In genomic region chr9:5593904-5594303, GRCh38 we compare ENCODE assay signal across 1 cellular context.
TF ChIP-seq lines count a peak whose summit lies in the region.

No MANE protein-coding gene starts in this region.

TF ChIP-seq in GM12878, 131 proteins besides CTCF, POLR2A, EP300 and RAD21 (continued from another document and continues in another):
- TF ChIP-seq, protein P1, sequence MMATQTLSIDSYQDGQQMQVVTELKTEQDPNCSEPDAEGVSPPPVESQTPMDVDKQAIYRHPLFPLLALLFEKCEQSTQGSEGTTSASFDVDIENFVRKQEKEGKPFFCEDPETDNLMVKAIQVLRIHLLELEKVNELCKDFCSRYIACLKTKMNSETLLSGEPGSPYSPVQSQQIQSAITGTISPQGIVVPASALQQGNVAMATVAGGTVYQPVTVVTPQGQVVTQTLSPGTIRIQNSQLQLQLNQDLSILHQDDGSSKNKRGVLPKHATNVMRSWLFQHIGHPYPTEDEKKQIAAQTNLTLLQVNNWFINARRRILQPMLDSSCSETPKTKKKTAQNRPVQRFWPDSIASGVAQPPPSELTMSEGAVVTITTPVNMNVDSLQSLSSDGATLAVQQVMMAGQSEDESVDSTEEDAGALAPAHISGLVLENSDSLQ (IDR thresholded peaks at IDR 0.05) = 0 out of 2 replicates have a peak, but pooled peaks have one; percentile 17
- TF ChIP-seq NR2F1 (conservative IDR thresholded peaks at IDR 0.05) = peak; percentile 72; the same call in 1 of the 2 replicates
- peak; percentile 79; the same call in 2 of the 3 replicates for TF ChIP-seq POU2F2 (IDR thresholded peaks at IDR 0.05; ENCODE audit: borderline replicate concordance, low read depth, low read length)
- TF ChIP-seq IRF4 (IDR thresholded peaks at IDR 0.05; ENCODE audit: low read depth, low read length) = peak; percentile 97
- peak; percentile 73 for TF ChIP-seq PAX5 (IDR thresholded peaks at IDR 0.05; ENCODE audit: borderline replicate concordance, low read depth, low read length)
- TF ChIP-seq PML (IDR thresholded peaks at IDR 0.05; ENCODE audit: low read length) = peak; percentile 71; the same call in 1 of the 2 replicates
- TF ChIP-seq FOXM1 (IDR thresholded peaks at IDR 0.05; ENCODE audit: low read depth, low read length) = peak; percentile 99
- TF ChIP-seq RAD51 (IDR thresholded peaks at IDR 0.05) = peak; percentile 100
- peak; percentile 48 for TF ChIP-seq SP1 (IDR thresholded peaks at IDR 0.05; ENCODE audit: low read depth, low read length)
- peak; percentile 100 for TF ChIP-seq NFIC (IDR thresholded peaks at IDR 0.05; ENCODE audit: low read depth, low read length)
- no peak for TF ChIP-seq ZNF384 (IDR thresholded peaks at IDR 0.05; ENCODE audit: borderline replicate concordance, low read depth, low read length)
- peak; percentile 90 for TF ChIP-seq GATAD2B (conservative IDR thresholded peaks at IDR 0.05; ENCODE audit: low read depth)
- TF ChIP-seq PRDM15 (CRISPR knock-in tag; IDR thresholded peaks at IDR 0.05) = peak; percentile 92
- TF ChIP-seq TCF3 (IDR thresholded peaks at IDR 0.05; ENCODE audit: borderline replicate concordance, insufficient read depth, low read depth, low read length) = peak; percentile 59; the same call in 1 of the 2 replicates
- no peak for TF ChIP-seq KAT2A (conservative IDR thresholded peaks at IDR 0.05; ENCODE audit: control insufficient read depth, low read depth, low read length)
- TF ChIP-seq, protein P2, sequence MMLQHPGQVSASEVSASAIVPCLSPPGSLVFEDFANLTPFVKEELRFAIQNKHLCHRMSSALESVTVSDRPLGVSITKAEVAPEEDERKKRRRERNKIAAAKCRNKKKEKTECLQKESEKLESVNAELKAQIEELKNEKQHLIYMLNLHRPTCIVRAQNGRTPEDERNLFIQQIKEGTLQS (IDR thresholded peaks at IDR 0.05; ENCODE audit: borderline replicate concordance, extremely low read depth, low read depth, low read length) = no peak
- TF ChIP-seq MXI1 (IDR thresholded peaks at IDR 0.05; ENCODE audit: low read depth, low read length) = peak; percentile 73; the same call in 1 of the 2 replicates
- TF ChIP-seq SMAD1 (IDR thresholded peaks at IDR 0.05; ENCODE audit: low read depth, partially characterized antibody) = peak; percentile 51
- TF ChIP-seq, protein P3, sequence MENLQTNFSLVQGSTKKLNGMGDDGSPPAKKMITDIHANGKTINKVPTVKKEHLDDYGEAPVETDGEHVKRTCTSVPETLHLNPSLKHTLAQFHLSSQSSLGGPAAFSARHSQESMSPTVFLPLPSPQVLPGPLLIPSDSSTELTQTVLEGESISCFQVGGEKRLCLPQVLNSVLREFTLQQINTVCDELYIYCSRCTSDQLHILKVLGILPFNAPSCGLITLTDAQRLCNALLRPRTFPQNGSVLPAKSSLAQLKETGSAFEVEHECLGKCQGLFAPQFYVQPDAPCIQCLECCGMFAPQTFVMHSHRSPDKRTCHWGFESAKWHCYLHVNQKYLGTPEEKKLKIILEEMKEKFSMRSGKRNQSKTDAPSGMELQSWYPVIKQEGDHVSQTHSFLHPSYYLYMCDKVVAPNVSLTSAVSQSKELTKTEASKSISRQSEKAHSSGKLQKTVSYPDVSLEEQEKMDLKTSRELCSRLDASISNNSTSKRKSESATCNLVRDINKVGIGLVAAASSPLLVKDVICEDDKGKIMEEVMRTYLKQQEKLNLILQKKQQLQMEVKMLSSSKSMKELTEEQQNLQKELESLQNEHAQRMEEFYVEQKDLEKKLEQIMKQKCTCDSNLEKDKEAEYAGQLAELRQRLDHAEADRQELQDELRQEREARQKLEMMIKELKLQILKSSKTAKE (IDR thresholded peaks at IDR 0.05; ENCODE audit: low read depth, poor library complexity, severe bottlenecking) = peak; percentile 80
- no peak; a peak in 1 of 4 replicates for TF ChIP-seq SRF (IDR thresholded peaks at IDR 0.05; ENCODE audit: low read depth in 2 of 2, low read length in 2 of 2)
- peak; percentile 89; the same call in 1 of the 2 replicates for TF ChIP-seq ZBED1 (IDR thresholded peaks at IDR 0.05; ENCODE audit: borderline replicate concordance)
- peak; percentile 74; the same call in 1 of the 2 replicates for TF ChIP-seq NBN (IDR thresholded peaks at IDR 0.05)
- TF ChIP-seq SPI1 (IDR thresholded peaks at IDR 0.05; ENCODE audit: borderline replicate concordance, insufficient read depth, low read depth, low read length) = peak; percentile 99
- no peak for TF ChIP-seq CHD4 (IDR thresholded peaks at IDR 0.05)
- TF ChIP-seq ELK1 (IDR thresholded peaks at IDR 0.05; ENCODE audit: low read depth, low read length) = no peak
- no peak for TF ChIP-seq SMC3 (IDR thresholded peaks at IDR 0.05; ENCODE audit: borderline replicate concordance, low read length)
- peak; percentile 8 for TF ChIP-seq RELA (IDR thresholded peaks at IDR 0.05; ENCODE audit: borderline replicate concordance, partially characterized antibody)
- no peak; the same call in 1 of the 2 replicates for TF ChIP-seq ZBTB40 (IDR thresholded peaks at IDR 0.05; ENCODE audit: borderline replicate concordance)
- peak; percentile 86 for TF ChIP-seq CREB1 (IDR thresholded peaks at IDR 0.05; ENCODE audit: low read depth)
- no peak for TF ChIP-seq WRNIP1 (IDR thresholded peaks at IDR 0.05; ENCODE audit: borderline replicate concordance, low read depth, low read length)
- TF ChIP-seq ZBTB11 (CRISPR knock-in tag; IDR thresholded peaks at IDR 0.05) = peak; percentile 71
- TF ChIP-seq JUND (IDR thresholded peaks at IDR 0.05; ENCODE audit: low read depth, low read length) = no peak
- TF ChIP-seq SUPT20H (IDR thresholded peaks at IDR 0.05; ENCODE audit: borderline replicate concordance, control insufficient read depth, low read depth, low read length) = no peak
- TF ChIP-seq, protein P4, sequence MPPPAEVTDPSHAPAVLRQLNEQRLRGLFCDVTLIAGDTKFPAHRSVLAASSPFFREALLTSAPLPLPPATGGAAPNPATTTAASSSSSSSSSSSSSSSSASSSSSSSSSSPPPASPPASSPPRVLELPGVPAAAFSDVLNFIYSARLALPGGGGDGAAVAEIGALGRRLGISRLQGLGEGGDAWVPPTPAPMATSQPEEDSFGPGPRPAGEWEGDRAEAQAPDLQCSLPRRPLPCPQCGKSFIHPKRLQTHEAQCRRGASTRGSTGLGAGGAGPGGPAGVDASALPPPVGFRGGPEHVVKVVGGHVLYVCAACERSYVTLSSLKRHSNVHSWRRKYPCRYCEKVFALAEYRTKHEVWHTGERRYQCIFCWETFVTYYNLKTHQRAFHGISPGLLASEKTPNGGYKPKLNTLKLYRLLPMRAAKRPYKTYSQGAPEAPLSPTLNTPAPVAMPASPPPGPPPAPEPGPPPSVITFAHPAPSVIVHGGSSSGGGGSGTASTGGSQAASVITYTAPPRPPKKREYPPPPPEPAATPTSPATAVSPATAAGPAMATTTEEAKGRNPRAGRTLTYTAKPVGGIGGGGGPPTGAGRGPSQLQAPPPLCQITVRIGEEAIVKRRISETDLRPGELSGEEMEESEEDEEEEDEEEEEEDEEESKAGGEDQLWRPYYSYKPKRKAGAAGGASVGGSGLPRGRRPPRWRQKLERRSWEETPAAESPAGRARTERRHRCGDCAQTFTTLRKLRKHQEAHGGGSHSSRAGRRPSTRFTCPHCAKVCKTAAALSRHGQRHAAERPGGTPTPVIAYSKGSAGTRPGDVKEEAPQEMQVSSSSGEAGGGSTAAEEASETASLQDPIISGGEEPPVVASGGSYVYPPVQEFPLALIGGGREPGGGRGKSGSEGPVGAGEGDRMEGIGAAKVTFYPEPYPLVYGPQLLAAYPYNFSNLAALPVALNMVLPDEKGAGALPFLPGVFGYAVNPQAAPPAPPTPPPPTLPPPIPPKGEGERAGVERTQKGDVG (CRISPR knock-in tag; IDR thresholded peaks at IDR 0.05) = peak; percentile 94
- TF ChIP-seq CREM (IDR thresholded peaks at IDR 0.05; ENCODE audit: low read depth) = peak; percentile 93
- peak; percentile 99 for TF ChIP-seq ATF2 (IDR thresholded peaks at IDR 0.05; ENCODE audit: low read length)
- peak; percentile 97 for TF ChIP-seq CBFB (IDR thresholded peaks at IDR 0.05; ENCODE audit: low read depth)
- peak; percentile 93; the same call in 1 of the 2 replicates for TF ChIP-seq BACH1 (IDR thresholded peaks at IDR 0.05; ENCODE audit: borderline replicate concordance)
